In the genomic region with DNA sequence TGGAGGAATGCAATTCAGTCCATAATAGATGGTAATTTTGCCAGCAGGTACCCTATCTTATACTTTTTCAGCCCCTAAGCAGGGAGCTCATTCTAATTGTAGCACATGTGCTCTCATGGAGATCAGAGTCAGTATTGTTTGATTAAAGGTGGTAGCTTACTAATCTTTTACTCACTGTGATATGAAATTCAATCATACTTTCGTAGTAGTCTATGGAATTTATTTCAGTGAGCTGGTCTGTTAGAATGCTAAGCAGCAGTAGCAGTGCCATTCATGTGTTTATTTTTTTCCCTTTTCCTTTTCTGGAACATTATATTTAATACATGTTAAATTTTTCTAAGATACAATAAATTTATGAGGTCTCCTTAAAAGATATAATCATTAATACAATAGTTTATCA, we compare ENCODE assay signal across 18 cellular contexts.
DNase-seq lines count a peak whose midpoint lies in the region; ATAC-seq and TF ChIP-seq lines count a peak whose summit lies in the region.
"Had no signal": no experiment of that assay in that cellular context is flagged by ENCODE, and none has a peak within 500 bp of the region (broad histone marks: within the 10 kb centered on the region; RNA-seq: fewer than 3 reads in every experiment).

No MANE protein-coding gene starts in this region.

- no peak overlapping the region for H2AFZ ChIP-seq in GM23248
- H2AFZ ChIP-seq: GM23338 had no signal

- H3K9me2 ChIP-seq in GM23248 (ENCODE audit: insufficient read depth): no peaks in the 10 kb centered on the region

- no peaks in the 10 kb centered on the region for H3K36me3 ChIP-seq in GM23248 (ENCODE audit: low read depth)
- H3K36me3 ChIP-seq: Peyer's patch had no signal

- H4K20me1 ChIP-seq in GM23248 (ENCODE audit: insufficient read depth): no peaks in the 10 kb centered on the region

- peaks cover 53% of the 10 kb centered on the region for H3K79me2 ChIP-seq in GM23248 (ENCODE audit: insufficient read depth)

- CTCF ChIA-PET in RWPE1 (lab: Yijun Ruan, JAX): interaction anchor here (0.6 kb wide), 1 partner anchor 151 kb away, joined by 4 read pairs; no protein-coding TSS in a partner anchor

- no peak overlapping the region for H3K9ac ChIP-seq in GM23248

- H3F3A ChIP-seq in GM23248 (ENCODE audit: insufficient read depth): peaks cover 5% of the 10 kb centered on the region

- POLR2A ChIA-PET in RWPE1 (lab: Yijun Ruan, JAX; ENCODE audit: low non-redundant PET): no interaction called here

- H3K27ac ChIP-seq in GM23248 (0 out of 2 replicates have a peak overlapping the region, but pooled peaks have one; percentile 17), foreskin keratinocyte (no peak overlapping the region), RWPE1 (no peak overlapping the region)
- H3K27ac ChIP-seq: Peyer's patch had no signal

- WGBS in GM23248 (ENCODE audit: low coverage in 1 of 2, low lambda C conversion rate in 2 of 2, missing lambda C conversion rate in 2 of 2), 2 experiments: 90 to 100% methylated on average over 1 of the region's 1 CpG

- H3K4me1 ChIP-seq in GM23248 (ENCODE audit: insufficient read depth) (peaks cover 15% of the 10 kb centered on the region), foreskin keratinocyte (peaks cover 19% of the 10 kb centered on the region)
- H3K4me1 ChIP-seq: Caco-2, Peyer's patch had no signal

- H3K27me3 ChIP-seq in GM23248 (replicated peaks; ENCODE audit: insufficient read depth): no peaks in the 10 kb centered on the region
- no peaks in the 10 kb centered on the region for H3K27me3 ChIP-seq in foreskin keratinocyte
- H3K27me3 ChIP-seq: Peyer's patch had no signal

- no peak for DNase-seq in GM23248
- no peak for DNase-seq in foreskin keratinocyte
- DNase-seq in RWPE1 (ENCODE audit: low spot score): no peak
- DNase-seq in A172 (ENCODE audit: low spot score): no peak
- DNase-seq in activated CD4-positive, alpha-beta T cell treated with anti-CD3 and anti-CD28 coated beads for 4 hours: no peak
- DNase-seq: Caco-2; CD4-positive, alpha-beta T cell; DMS153; KBM-7; NCI-H1105 treated with DMSO at 0.1 percent for 48 hours; NCI-H1694 treated with DMSO at 0.1 percent for 48 hours; NCI-H2227 treated with DMSO at 0.1 percent for 48 hours; NCI-H524; Peyer's patch had no signal

- no peak overlapping the region for H3K4me3 ChIP-seq in GM23248
- H3K4me3 ChIP-seq: GM23338, Peyer's patch had no signal

- H3K4me2 ChIP-seq in GM23248 (ENCODE audit: unreplicated experiment): no peak overlapping the region
- H3K4me2 ChIP-seq: GM23338 had no signal

- ATAC-seq in SK-N-SH treated with all-trans-retinoic acid at 6 μM for 48 hours: peak; percentile 64
- peak; percentile 13 for ATAC-seq in foreskin keratinocyte
- ATAC-seq in HG02642 (IDR thresholded peaks at IDR 0.05; ENCODE audit: poor library complexity, unreplicated experiment): no peak
- ATAC-seq: GM23338, Right ventricle myocardium inferior had no signal

- no peaks in the 10 kb centered on the region for H3K9me3 ChIP-seq in GM23248 (ENCODE audit: low read depth)
- H3K9me3 ChIP-seq: Caco-2, Peyer's patch had no signal

- in situ Hi-C loops in GM23248 (cut with MboI): no loop called here

- TF ChIP-seq CTCF in foreskin keratinocyte (conservative IDR thresholded peaks at IDR 0.05) (no peak), RWPE1 (conservative IDR thresholded peaks at IDR 0.05; ENCODE audit: low read depth) (no peak)

TF ChIP-seq in SK-N-SH treated with all-trans-retinoic acid at 6 μM for 48 hours, 23 proteins besides CTCF, POLR2A, EP300 and RAD21:
- TF ChIP-seq RARB (CRISPR knock-in tag; IDR thresholded peaks at IDR 0.05) (no peak), ISL1 (CRISPR knock-in tag; IDR thresholded peaks at IDR 0.05) (0 out of 2 replicates have a peak, but pooled peaks have one; percentile 4), GLIS3 (CRISPR knock-in tag; IDR thresholded peaks at IDR 0.05) (no peak), BACH2 (CRISPR knock-in tag; IDR thresholded peaks at IDR 0.05; ENCODE audit: borderline replicate concordance) (no peak), ZFP3 (CRISPR knock-in tag; IDR thresholded peaks at IDR 0.05) (no peak), CSDC2 (CRISPR knock-in tag; IDR thresholded peaks at IDR 0.05) (no peak), ZNF565 (CRISPR knock-in tag; conservative IDR thresholded peaks at IDR 0.05; ENCODE audit: low read depth) (no peak)
